Comparison of ENCODE assay signal across 1 cellular context in the genomic region with DNA sequence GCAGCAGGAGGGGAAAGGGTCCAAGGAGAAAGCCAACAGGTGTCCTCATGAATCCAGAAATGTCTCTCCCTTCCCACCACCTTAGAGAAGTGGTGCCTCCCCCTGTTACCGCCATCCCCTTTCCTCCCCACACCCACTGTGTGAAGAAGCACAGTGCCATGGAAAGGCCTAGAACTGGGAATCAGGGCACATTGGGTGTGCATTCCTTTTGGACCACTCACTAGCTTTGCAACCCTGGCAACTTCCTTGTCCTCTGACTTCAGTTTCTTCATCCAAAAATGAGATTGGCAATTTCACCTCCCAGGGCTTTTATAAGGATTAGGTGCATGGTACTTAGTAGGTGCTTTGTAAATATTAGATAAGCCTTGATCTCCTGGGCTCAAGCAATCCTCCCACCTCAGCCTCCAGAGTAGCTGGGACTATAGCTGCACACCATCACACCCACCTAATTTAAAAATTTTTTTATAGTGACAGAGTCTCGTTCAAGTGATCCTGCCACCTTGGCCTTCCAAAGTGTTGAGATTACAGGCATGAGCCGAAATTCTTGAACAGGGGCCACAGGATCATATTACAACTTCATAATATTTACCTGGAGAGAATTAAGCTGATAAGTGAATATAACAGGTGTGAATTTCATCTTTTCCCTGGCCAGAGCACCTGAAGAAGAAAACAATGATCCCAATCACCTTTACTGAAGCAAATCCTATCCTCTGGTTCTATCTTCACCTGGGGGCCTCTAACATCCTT.
TF ChIP-seq lines count a peak whose summit lies in the region.

No MANE protein-coding gene starts in this region.

TF ChIP-seq in SK-N-SH treated with all-trans-retinoic acid at 6 μM for 48 hours, 23 proteins besides CTCF, POLR2A, EP300 and RAD21 (continued from another document):
- TF ChIP-seq, protein P1, sequence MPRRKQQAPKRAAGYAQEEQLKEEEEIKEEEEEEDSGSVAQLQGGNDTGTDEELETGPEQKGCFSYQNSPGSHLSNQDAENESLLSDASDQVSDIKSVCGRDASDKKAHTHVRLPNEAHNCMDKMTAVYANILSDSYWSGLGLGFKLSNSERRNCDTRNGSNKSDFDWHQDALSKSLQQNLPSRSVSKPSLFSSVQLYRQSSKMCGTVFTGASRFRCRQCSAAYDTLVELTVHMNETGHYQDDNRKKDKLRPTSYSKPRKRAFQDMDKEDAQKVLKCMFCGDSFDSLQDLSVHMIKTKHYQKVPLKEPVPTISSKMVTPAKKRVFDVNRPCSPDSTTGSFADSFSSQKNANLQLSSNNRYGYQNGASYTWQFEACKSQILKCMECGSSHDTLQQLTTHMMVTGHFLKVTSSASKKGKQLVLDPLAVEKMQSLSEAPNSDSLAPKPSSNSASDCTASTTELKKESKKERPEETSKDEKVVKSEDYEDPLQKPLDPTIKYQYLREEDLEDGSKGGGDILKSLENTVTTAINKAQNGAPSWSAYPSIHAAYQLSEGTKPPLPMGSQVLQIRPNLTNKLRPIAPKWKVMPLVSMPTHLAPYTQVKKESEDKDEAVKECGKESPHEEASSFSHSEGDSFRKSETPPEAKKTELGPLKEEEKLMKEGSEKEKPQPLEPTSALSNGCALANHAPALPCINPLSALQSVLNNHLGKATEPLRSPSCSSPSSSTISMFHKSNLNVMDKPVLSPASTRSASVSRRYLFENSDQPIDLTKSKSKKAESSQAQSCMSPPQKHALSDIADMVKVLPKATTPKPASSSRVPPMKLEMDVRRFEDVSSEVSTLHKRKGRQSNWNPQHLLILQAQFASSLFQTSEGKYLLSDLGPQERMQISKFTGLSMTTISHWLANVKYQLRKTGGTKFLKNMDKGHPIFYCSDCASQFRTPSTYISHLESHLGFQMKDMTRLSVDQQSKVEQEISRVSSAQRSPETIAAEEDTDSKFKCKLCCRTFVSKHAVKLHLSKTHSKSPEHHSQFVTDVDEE (CRISPR knock-in tag; IDR thresholded peaks at IDR 0.05) = no peak
- no peak for TF ChIP-seq CSDC2 (CRISPR knock-in tag; IDR thresholded peaks at IDR 0.05)
